ENCODE assay signal across 1 cellular context in genomic region chr6:30626484-30627366, GRCh38.
A peak's percentile ranks its signal among the peaks of the same experiment; 100 is the strongest.
TF ChIP-seq lines count a peak whose summit lies in the region.

Gene ATAT1 (plus strand): TSS chr6:30626874.

TF ChIP-seq in HepG2, 621 proteins besides CTCF, POLR2A, EP300 and RAD21 (continued from another document and continues in another):
- TF ChIP-seq ZNF577 (CRISPR knock-in tag; IDR thresholded peaks at IDR 0.05; ENCODE audit: borderline replicate concordance, low read depth) (no peak), ZNF788 (CRISPR knock-in tag; IDR thresholded peaks at IDR 0.05; ENCODE audit: borderline replicate concordance) (peak; percentile 96), MZF1 (CRISPR knock-in tag; IDR thresholded peaks at IDR 0.05; ENCODE audit: borderline replicate concordance) (peak; percentile 88; the same call in 1 of the 2 replicates), BRF2 (CRISPR knock-in tag; IDR thresholded peaks at IDR 0.05) (peak; percentile 71), ZNF580 (CRISPR knock-in tag; IDR thresholded peaks at IDR 0.05; ENCODE audit: borderline replicate concordance, low read depth) (peak; percentile 95), ZSCAN31 (CRISPR knock-in tag; IDR thresholded peaks at IDR 0.05; ENCODE audit: low read depth) (0 out of 2 replicates have a peak, but pooled peaks have one; percentile 69), ZNF570 (CRISPR knock-in tag; IDR thresholded peaks at IDR 0.05; ENCODE audit: borderline replicate concordance) (no peak), ZBTB2 (CRISPR knock-in tag; IDR thresholded peaks at IDR 0.05; ENCODE audit: low read depth) (peak; percentile 48; the same call in 1 of the 2 replicates), TEAD2 (CRISPR knock-in tag; IDR thresholded peaks at IDR 0.05) (no peak), STAT5B (CRISPR knock-in tag; IDR thresholded peaks at IDR 0.05) (peak; percentile 10; the same call in 1 of the 2 replicates), SETDB1 (CRISPR knock-in tag; IDR thresholded peaks at IDR 0.05; ENCODE audit: borderline replicate concordance) (no peak), PHF21A (CRISPR knock-in tag; IDR thresholded peaks at IDR 0.05) (peak; percentile 88; the same call in 1 of the 2 replicates), NCOA2 (CRISPR knock-in tag; IDR thresholded peaks at IDR 0.05) (peak; percentile 61), ZNF761 (CRISPR knock-in tag; conservative IDR thresholded peaks at IDR 0.05) (peak; percentile 47; the same call in 1 of the 2 replicates), REPIN1 (CRISPR knock-in tag; IDR thresholded peaks at IDR 0.05; ENCODE audit: borderline replicate concordance, low read depth) (peak; percentile 81), HMG20A (CRISPR knock-in tag; IDR thresholded peaks at IDR 0.05; ENCODE audit: borderline replicate concordance) (peak; percentile 12; the same call in 1 of the 2 replicates), TGIF2 (CRISPR knock-in tag; IDR thresholded peaks at IDR 0.05) (peak; percentile 87), ZNF280D (CRISPR knock-in tag; IDR thresholded peaks at IDR 0.05) (0 out of 2 replicates have a peak, but pooled peaks have one; percentile 47), ZNF549 (CRISPR knock-in tag; IDR thresholded peaks at IDR 0.05) (no peak), TBX2 (CRISPR knock-in tag; IDR thresholded peaks at IDR 0.05; ENCODE audit: borderline replicate concordance) (peak; percentile 92), SKI (IDR thresholded peaks at IDR 0.05; ENCODE audit: partially characterized antibody) (no peak), CEBPB (IDR thresholded peaks at IDR 0.05; ENCODE audit: borderline replicate concordance, low read depth, low read length) (no peak), ZNF256 (CRISPR knock-in tag; conservative IDR thresholded peaks at IDR 0.05) (peak; percentile 90; the same call in 1 of the 2 replicates), POLR2G (IDR thresholded peaks at IDR 0.05; ENCODE audit: low read depth, low read length) (peak; percentile 97), SAP130 (CRISPR knock-in tag; IDR thresholded peaks at IDR 0.05; ENCODE audit: low read depth) (peak; percentile 96), ZNF546 (CRISPR knock-in tag; conservative IDR thresholded peaks at IDR 0.05) (no peak), MAZ (IDR thresholded peaks at IDR 0.05; ENCODE audit: borderline replicate concordance, low read depth, low read length) (peak; percentile 88; the same call in 1 of the 2 replicates), MAZ (CRISPR knock-in tag; IDR thresholded peaks at IDR 0.05; ENCODE audit: low read depth) (peak; percentile 92), HOXA3 (CRISPR knock-in tag; IDR thresholded peaks at IDR 0.05) (peak; percentile 94), KDM6A (CRISPR knock-in tag; IDR thresholded peaks at IDR 0.05; ENCODE audit: low read depth) (no peak), SYNCRIP (IDR thresholded peaks at IDR 0.05; ENCODE audit: insufficient read depth, low read depth, low read length) (no peak), KDM2A (CRISPR knock-in tag; IDR thresholded peaks at IDR 0.05; ENCODE audit: borderline replicate concordance, low read depth) (peak; percentile 100), ZNF264 (CRISPR knock-in tag; IDR thresholded peaks at IDR 0.05) (peak; percentile 61; the same call in 1 of the 2 replicates), ATRX (CRISPR knock-in tag; IDR thresholded peaks at IDR 0.05; ENCODE audit: borderline replicate concordance) (no peak), ZNF225 (CRISPR knock-in tag; IDR thresholded peaks at IDR 0.05) (peak; percentile 91), ZBTB3 (CRISPR knock-in tag; IDR thresholded peaks at IDR 0.05; ENCODE audit: borderline replicate concordance, low read depth) (no peak)
- TF ChIP-seq, protein P1, sequence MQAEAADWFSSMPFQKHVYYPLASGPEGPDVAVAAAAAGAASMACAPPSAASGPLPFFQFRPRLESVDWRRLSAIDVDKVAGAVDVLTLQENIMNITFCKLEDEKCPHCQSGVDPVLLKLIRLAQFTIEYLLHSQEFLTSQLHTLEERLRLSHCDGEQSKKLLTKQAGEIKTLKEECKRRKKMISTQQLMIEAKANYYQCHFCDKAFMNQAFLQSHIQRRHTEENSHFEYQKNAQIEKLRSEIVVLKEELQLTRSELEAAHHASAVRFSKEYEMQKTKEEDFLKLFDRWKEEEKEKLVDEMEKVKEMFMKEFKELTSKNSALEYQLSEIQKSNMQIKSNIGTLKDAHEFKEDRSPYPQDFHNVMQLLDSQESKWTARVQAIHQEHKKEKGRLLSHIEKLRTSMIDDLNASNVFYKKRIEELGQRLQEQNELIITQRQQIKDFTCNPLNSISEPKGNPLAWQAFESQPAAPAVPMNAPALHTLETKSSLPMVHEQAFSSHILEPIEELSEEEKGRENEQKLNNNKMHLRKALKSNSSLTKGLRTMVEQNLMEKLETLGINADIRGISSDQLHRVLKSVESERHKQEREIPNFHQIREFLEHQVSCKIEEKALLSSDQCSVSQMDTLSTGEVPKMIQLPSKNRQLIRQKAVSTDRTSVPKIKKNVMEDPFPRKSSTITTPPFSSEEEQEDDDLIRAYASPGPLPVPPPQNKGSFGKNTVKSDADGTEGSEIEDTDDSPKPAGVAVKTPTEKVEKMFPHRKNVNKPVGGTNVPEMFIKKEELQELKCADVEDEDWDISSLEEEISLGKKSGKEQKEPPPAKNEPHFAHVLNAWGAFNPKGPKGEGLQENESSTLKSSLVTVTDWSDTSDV (CRISPR knock-in tag; IDR thresholded peaks at IDR 0.05) = 0 out of 2 replicates have a peak, but pooled peaks have one; percentile 28
- TF ChIP-seq, protein P2, sequence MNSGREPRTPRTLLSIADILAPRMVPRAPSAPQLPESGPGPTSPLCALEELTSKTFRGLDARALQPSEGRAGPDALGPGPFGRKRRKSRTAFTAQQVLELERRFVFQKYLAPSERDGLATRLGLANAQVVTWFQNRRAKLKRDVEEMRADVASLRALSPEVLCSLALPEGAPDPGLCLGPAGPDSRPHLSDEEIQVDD (CRISPR knock-in tag; IDR thresholded peaks at IDR 0.05; ENCODE audit: borderline replicate concordance) = no peak
- TF ChIP-seq, protein P3, sequence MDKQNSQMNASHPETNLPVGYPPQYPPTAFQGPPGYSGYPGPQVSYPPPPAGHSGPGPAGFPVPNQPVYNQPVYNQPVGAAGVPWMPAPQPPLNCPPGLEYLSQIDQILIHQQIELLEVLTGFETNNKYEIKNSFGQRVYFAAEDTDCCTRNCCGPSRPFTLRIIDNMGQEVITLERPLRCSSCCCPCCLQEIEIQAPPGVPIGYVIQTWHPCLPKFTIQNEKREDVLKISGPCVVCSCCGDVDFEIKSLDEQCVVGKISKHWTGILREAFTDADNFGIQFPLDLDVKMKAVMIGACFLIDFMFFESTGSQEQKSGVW (CRISPR knock-in tag; IDR thresholded peaks at IDR 0.05; ENCODE audit: borderline replicate concordance) = no peak
- TF ChIP-seq, protein P4, sequence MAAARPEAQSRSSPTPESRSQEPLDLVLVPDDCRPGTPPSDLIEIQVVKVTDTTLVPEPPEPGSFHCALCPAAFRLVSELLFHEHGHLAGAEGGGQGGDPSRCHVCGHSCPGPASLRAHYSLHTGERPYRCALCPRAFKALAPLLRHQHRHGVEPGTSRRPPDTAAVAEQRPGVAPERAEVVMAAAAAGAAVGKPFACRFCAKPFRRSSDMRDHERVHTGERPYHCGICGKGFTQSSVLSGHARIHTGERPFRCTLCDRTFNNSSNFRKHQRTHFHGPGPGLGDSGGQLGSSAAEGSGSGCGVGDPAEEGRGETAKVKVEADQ (CRISPR knock-in tag; IDR thresholded peaks at IDR 0.05; ENCODE audit: borderline replicate concordance) = peak; percentile 88
- TF ChIP-seq, protein P5, sequence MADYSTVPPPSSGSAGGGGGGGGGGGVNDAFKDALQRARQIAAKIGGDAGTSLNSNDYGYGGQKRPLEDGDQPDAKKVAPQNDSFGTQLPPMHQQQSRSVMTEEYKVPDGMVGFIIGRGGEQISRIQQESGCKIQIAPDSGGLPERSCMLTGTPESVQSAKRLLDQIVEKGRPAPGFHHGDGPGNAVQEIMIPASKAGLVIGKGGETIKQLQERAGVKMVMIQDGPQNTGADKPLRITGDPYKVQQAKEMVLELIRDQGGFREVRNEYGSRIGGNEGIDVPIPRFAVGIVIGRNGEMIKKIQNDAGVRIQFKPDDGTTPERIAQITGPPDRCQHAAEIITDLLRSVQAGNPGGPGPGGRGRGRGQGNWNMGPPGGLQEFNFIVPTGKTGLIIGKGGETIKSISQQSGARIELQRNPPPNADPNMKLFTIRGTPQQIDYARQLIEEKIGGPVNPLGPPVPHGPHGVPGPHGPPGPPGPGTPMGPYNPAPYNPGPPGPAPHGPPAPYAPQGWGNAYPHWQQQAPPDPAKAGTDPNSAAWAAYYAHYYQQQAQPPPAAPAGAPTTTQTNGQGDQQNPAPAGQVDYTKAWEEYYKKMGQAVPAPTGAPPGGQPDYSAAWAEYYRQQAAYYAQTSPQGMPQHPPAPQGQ (CRISPR knock-in tag; IDR thresholded peaks at IDR 0.05; ENCODE audit: borderline replicate concordance) = 0 out of 2 replicates have a peak, but pooled peaks have one; percentile 83
- TF ChIP-seq, protein P6, sequence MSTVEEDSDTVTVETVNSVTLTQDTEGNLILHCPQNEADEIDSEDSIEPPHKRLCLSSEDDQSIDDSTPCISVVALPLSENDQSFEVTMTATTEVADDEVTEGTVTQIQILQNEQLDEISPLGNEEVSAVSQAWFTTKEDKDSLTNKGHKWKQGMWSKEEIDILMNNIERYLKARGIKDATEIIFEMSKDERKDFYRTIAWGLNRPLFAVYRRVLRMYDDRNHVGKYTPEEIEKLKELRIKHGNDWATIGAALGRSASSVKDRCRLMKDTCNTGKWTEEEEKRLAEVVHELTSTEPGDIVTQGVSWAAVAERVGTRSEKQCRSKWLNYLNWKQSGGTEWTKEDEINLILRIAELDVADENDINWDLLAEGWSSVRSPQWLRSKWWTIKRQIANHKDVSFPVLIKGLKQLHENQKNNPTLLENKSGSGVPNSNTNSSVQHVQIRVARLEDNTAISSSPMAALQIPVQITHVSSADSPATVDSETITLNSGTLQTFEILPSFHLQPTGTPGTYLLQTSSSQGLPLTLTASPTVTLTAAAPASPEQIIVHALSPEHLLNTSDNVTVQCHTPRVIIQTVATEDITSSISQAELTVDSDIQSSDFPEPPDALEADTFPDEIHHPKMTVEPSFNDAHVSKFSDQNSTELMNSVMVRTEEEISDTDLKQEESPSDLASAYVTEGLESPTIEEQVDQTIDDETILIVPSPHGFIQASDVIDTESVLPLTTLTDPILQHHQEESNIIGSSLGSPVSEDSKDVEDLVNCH (CRISPR knock-in tag; IDR thresholded peaks at IDR 0.05) = 0 out of 2 replicates have a peak, but pooled peaks have one; percentile 64
- TF ChIP-seq, protein P7, sequence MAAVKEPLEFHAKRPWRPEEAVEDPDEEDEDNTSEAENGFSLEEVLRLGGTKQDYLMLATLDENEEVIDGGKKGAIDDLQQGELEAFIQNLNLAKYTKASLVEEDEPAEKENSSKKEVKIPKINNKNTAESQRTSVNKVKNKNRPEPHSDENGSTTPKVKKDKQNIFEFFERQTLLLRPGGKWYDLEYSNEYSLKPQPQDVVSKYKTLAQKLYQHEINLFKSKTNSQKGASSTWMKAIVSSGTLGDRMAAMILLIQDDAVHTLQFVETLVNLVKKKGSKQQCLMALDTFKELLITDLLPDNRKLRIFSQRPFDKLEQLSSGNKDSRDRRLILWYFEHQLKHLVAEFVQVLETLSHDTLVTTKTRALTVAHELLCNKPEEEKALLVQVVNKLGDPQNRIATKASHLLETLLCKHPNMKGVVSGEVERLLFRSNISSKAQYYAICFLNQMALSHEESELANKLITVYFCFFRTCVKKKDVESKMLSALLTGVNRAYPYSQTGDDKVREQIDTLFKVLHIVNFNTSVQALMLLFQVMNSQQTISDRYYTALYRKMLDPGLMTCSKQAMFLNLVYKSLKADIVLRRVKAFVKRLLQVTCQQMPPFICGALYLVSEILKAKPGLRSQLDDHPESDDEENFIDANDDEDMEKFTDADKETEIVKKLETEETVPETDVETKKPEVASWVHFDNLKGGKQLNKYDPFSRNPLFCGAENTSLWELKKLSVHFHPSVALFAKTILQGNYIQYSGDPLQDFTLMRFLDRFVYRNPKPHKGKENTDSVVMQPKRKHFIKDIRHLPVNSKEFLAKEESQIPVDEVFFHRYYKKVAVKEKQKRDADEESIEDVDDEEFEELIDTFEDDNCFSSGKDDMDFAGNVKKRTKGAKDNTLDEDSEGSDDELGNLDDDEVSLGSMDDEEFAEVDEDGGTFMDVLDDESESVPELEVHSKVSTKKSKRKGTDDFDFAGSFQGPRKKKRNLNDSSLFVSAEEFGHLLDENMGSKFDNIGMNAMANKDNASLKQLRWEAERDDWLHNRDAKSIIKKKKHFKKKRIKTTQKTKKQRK (IDR thresholded peaks at IDR 0.05; ENCODE audit: low read length) = no peak
